Comparison of ENCODE assay signal across 1 cellular context in the genomic region with DNA sequence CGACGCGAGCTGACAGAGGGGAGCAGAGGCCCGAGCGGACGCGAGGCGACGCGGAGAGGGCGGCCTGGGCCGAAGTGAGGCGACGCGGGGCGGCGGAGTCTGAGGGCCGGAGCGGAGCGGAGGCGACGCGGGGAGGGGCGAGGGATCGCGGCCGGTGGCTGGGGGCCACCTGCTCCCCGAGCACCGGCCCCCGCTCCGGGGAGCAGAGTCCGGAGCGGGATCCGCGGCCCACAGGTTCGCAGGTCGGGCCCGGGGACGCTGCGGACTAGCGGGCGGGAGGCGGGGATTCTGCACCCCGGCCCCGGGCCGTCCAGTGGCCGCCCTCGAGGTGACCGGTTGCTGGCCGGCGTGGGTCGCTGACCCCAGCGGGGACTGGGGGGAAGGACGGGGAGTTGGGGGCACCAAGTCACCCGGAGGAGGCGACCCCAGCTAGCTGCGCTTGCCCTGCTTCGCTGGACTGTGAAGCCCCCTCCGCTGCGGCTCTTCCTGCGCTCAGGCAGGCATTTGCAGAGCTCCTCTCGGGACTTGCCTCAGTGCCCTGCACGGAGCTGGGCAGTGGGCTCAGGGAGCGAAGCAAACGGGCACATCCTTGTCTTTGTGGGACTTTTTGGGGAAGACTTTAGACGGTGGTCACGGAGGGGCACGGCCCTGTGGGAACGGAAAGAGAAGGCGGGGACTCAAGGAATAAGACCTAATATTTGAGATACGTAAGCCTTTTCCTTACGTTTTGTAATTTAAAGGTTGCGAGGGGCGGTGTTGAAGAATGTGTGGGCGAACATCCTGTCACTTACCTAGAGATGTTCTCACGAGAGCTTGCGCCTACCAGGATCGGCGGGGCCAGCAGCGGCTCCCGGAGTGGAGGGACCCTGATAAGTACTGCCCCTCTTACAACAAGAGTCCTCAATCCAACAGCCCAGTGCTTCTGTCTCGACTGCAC.
TF ChIP-seq lines count a peak whose summit lies in the region.

No MANE protein-coding gene starts in this region.

TF ChIP-seq in HepG2, 621 proteins besides CTCF, POLR2A, EP300 and RAD21 (continued from another document and continues in another):
- TF ChIP-seq, protein P1, sequence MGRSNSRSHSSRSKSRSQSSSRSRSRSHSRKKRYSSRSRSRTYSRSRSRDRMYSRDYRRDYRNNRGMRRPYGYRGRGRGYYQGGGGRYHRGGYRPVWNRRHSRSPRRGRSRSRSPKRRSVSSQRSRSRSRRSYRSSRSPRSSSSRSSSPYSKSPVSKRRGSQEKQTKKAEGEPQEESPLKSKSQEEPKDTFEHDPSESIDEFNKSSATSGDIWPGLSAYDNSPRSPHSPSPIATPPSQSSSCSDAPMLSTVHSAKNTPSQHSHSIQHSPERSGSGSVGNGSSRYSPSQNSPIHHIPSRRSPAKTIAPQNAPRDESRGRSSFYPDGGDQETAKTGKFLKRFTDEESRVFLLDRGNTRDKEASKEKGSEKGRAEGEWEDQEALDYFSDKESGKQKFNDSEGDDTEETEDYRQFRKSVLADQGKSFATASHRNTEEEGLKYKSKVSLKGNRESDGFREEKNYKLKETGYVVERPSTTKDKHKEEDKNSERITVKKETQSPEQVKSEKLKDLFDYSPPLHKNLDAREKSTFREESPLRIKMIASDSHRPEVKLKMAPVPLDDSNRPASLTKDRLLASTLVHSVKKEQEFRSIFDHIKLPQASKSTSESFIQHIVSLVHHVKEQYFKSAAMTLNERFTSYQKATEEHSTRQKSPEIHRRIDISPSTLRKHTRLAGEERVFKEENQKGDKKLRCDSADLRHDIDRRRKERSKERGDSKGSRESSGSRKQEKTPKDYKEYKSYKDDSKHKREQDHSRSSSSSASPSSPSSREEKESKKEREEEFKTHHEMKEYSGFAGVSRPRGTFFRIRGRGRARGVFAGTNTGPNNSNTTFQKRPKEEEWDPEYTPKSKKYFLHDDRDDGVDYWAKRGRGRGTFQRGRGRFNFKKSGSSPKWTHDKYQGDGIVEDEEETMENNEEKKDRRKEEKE (IDR thresholded peaks at IDR 0.05) = no peak
- TF ChIP-seq ETV6 (CRISPR knock-in tag; conservative IDR thresholded peaks at IDR 0.05) (0 out of 2 replicates have a peak, but pooled peaks have one; percentile 22), STAG1 (CRISPR knock-in tag; IDR thresholded peaks at IDR 0.05) (no peak), GATA4 (IDR thresholded peaks at IDR 0.05; ENCODE audit: borderline replicate concordance, low read depth) (no peak), CHD2 (IDR thresholded peaks at IDR 0.05; ENCODE audit: low read depth, low read length) (peak; percentile 66), ARNT2 (CRISPR knock-in tag; IDR thresholded peaks at IDR 0.05; ENCODE audit: low read depth) (no peak), DR1 (CRISPR knock-in tag; IDR thresholded peaks at IDR 0.05) (no peak), FOSL2 (CRISPR knock-in tag; IDR thresholded peaks at IDR 0.05) (peak; percentile 4; the same call in 1 of the 2 replicates), ZNF317 (CRISPR knock-in tag; IDR thresholded peaks at IDR 0.05) (no peak), MEIS2 (CRISPR knock-in tag; IDR thresholded peaks at IDR 0.05) (peak; percentile 53; the same call in 1 of the 2 replicates), ZNF121 (CRISPR knock-in tag; IDR thresholded peaks at IDR 0.05) (peak; percentile 21; the same call in 1 of the 2 replicates), ZNF687 (CRISPR knock-in tag; IDR thresholded peaks at IDR 0.05) (peak; percentile 83), ZNF777 (CRISPR knock-in tag; IDR thresholded peaks at IDR 0.05) (peak; percentile 95), RFX5 (IDR thresholded peaks at IDR 0.05; ENCODE audit: low read depth, low read length) (no peak), SSRP1 (CRISPR knock-in tag; IDR thresholded peaks at IDR 0.05) (no peak), HINFP (CRISPR knock-in tag; IDR thresholded peaks at IDR 0.05; ENCODE audit: low read depth) (0 out of 2 replicates have a peak, but pooled peaks have one; percentile 47), EZH2 (conservative IDR thresholded peaks at IDR 0.05; ENCODE audit: low read depth, low read length) (no peak), CCAR2 (optimal IDR thresholded peaks at IDR 0.05; ENCODE audit: low read depth, low read length) (no peak), TBL1XR1 (IDR thresholded peaks at IDR 0.05; ENCODE audit: borderline replicate concordance, low read length, partially characterized antibody) (no peak)
- TF ChIP-seq, protein P2, sequence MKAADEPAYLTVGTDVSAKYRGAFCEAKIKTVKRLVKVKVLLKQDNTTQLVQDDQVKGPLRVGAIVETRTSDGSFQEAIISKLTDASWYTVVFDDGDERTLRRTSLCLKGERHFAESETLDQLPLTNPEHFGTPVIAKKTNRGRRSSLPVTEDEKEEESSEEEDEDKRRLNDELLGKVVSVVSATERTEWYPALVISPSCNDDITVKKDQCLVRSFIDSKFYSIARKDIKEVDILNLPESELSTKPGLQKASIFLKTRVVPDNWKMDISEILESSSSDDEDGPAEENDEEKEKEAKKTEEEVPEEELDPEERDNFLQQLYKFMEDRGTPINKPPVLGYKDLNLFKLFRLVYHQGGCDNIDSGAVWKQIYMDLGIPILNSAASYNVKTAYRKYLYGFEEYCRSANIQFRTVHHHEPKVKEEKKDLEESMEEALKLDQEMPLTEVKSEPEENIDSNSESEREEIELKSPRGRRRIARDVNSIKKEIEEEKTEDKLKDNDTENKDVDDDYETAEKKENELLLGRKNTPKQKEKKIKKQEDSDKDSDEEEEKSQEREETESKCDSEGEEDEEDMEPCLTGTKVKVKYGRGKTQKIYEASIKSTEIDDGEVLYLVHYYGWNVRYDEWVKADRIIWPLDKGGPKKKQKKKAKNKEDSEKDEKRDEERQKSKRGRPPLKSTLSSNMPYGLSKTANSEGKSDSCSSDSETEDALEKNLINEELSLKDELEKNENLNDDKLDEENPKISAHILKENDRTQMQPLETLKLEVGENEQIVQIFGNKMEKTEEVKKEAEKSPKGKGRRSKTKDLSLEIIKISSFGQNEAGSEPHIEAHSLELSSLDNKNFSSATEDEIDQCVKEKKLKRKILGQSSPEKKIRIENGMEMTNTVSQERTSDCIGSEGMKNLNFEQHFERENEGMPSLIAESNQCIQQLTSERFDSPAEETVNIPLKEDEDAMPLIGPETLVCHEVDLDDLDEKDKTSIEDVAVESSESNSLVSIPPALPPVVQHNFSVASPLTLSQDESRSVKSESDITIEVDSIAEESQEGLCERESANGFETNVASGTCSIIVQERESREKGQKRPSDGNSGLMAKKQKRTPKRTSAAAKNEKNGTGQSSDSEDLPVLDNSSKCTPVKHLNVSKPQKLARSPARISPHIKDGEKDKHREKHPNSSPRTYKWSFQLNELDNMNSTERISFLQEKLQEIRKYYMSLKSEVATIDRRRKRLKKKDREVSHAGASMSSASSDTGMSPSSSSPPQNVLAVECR (CRISPR knock-in tag; IDR thresholded peaks at IDR 0.05; ENCODE audit: borderline replicate concordance) = peak; percentile 76
- TF ChIP-seq, protein P3, sequence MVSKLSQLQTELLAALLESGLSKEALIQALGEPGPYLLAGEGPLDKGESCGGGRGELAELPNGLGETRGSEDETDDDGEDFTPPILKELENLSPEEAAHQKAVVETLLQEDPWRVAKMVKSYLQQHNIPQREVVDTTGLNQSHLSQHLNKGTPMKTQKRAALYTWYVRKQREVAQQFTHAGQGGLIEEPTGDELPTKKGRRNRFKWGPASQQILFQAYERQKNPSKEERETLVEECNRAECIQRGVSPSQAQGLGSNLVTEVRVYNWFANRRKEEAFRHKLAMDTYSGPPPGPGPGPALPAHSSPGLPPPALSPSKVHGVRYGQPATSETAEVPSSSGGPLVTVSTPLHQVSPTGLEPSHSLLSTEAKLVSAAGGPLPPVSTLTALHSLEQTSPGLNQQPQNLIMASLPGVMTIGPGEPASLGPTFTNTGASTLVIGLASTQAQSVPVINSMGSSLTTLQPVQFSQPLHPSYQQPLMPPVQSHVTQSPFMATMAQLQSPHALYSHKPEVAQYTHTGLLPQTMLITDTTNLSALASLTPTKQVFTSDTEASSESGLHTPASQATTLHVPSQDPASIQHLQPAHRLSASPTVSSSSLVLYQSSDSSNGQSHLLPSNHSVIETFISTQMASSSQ (IDR thresholded peaks at IDR 0.05; ENCODE audit: low read depth) = no peak
- TF ChIP-seq, protein P3 (CRISPR knock-in tag; IDR thresholded peaks at IDR 0.05; ENCODE audit: borderline replicate concordance) = 0 out of 2 replicates have a peak, but pooled peaks have one; percentile 12
- TF ChIP-seq, protein P4, sequence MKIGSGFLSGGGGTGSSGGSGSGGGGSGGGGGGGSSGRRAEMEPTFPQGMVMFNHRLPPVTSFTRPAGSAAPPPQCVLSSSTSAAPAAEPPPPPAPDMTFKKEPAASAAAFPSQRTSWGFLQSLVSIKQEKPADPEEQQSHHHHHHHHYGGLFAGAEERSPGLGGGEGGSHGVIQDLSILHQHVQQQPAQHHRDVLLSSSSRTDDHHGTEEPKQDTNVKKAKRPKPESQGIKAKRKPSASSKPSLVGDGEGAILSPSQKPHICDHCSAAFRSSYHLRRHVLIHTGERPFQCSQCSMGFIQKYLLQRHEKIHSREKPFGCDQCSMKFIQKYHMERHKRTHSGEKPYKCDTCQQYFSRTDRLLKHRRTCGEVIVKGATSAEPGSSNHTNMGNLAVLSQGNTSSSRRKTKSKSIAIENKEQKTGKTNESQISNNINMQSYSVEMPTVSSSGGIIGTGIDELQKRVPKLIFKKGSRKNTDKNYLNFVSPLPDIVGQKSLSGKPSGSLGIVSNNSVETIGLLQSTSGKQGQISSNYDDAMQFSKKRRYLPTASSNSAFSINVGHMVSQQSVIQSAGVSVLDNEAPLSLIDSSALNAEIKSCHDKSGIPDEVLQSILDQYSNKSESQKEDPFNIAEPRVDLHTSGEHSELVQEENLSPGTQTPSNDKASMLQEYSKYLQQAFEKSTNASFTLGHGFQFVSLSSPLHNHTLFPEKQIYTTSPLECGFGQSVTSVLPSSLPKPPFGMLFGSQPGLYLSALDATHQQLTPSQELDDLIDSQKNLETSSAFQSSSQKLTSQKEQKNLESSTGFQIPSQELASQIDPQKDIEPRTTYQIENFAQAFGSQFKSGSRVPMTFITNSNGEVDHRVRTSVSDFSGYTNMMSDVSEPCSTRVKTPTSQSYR (CRISPR knock-in tag; IDR thresholded peaks at IDR 0.05; ENCODE audit: borderline replicate concordance) = no peak
- TF ChIP-seq, protein P5, sequence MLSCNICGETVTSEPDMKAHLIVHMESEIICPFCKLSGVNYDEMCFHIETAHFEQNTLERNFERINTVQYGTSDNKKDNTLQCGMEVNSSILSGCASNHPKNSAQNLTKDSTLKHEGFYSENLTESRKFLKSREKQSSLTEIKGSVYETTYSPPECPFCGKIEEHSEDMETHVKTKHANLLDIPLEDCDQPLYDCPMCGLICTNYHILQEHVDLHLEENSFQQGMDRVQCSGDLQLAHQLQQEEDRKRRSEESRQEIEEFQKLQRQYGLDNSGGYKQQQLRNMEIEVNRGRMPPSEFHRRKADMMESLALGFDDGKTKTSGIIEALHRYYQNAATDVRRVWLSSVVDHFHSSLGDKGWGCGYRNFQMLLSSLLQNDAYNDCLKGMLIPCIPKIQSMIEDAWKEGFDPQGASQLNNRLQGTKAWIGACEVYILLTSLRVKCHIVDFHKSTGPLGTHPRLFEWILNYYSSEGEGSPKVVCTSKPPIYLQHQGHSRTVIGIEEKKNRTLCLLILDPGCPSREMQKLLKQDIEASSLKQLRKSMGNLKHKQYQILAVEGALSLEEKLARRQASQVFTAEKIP (CRISPR knock-in tag; IDR thresholded peaks at IDR 0.05; ENCODE audit: borderline replicate concordance) = no peak
